8 cellular contexts compared by ENCODE assay signal in the genomic region with DNA sequence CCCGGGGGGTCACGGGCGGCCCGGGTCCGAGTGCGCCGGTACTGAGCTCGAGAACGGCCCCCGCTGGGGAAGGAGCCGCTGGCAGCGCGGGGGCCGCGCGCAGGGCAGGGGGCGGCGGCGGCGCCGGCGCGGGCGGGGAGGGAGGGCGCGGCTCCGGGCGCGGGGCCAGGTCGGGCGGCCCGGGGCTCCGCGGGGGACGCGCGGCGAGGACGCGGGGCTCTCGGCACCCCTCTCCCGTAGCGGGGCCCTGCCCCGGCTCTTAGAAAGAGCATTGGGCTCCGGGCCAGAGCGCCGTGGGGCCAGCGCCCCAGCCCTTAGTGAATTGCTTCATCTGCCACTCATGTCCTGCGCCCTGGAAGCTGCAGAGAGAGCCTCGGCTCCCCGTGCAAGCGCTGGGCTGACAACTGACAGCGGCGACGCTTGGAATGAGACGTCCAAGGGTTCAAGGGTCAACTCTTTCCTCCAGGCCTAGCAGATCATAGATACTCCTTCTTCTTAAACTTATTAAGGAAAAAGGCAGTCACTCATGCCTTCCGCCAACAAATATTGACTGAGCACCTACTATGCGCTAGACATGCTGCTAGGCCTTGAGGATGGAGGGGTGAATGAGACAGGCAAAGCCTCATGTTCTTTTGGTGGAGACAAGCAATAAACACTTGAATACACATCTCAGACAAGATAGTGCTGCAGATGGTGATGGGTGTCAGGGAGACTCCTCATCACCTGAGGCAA.
A peak's percentile ranks its signal among the peaks of the same experiment; 100 is the strongest.
DNase-seq lines count a peak whose midpoint lies in the region; ATAC-seq and TF ChIP-seq lines count a peak whose summit lies in the region.

No MANE protein-coding gene starts in this region.

- H3K9me3 Mint-ChIP-seq in CD4-positive, CD25-positive, alpha-beta regulatory T cell: no peaks in the 10 kb centered on the region
- no peaks in the 10 kb centered on the region for H3K9me3 Mint-ChIP-seq in activated naive CD8-positive, alpha-beta T cell treated with anti-CD3 and anti-CD28 coated beads, Interleukin-2, amount 50 U/mL, for 24 hours

- peaks cover 0 to 6% (median 1%) of the 10 kb centered on the region in 4 donors for H3K4me1 Mint-ChIP-seq in CD4-positive, CD25-positive, alpha-beta regulatory T cell
- peaks cover 5% of the 10 kb centered on the region for H3K4me1 Mint-ChIP-seq in activated naive CD8-positive, alpha-beta T cell treated with anti-CD3 and anti-CD28 coated beads, Interleukin-2, amount 50 U/mL, for 24 hours

- peaks cover 42% of the 10 kb centered on the region for H3K27me3 Mint-ChIP-seq in CD4-positive, CD25-positive, alpha-beta regulatory T cell
- peaks cover 40% of the 10 kb centered on the region for H3K27me3 Mint-ChIP-seq in activated naive CD8-positive, alpha-beta T cell treated with anti-CD3 and anti-CD28 coated beads, Interleukin-2, amount 50 U/mL, for 24 hours

- WGBS in ovary, 3 donors: 4 to 12% (median 7%) methylated on average over 17 to 58 of the region's 58 CpGs

- no peaks in the 10 kb centered on the region for H3K9me3 ChIP-seq in CD4-positive, CD25-positive, alpha-beta regulatory T cell (ENCODE audit: control insufficient read depth in 2 of 2, low read length in 2 of 2)
- no peaks in the 10 kb centered on the region for H3K9me3 ChIP-seq in ovary

- no peak for DNase-seq in CD4-positive, CD25-positive, alpha-beta regulatory T cell
- DNase-seq in HS-27A (ENCODE audit: low read depth) (peak; percentile 58), left cardiac atrium (peak; percentile 87), ovary (peak; percentile 78 to 85 (median 79)), GM10248 (ENCODE audit: extremely low spot score) (no peak), GM10266 (ENCODE audit: extremely low spot score) (no peak)
- no peak for DNase-seq in activated naive CD8-positive, alpha-beta T cell treated with anti-CD3 and anti-CD28 coated beads, Interleukin-2, amount 50 U/mL, for 24 hours

- TF ChIP-seq EP300 in ovary (IDR thresholded peaks at IDR 0.05): no peak

- H3K4me3 ChIP-seq in CD4-positive, CD25-positive, alpha-beta regulatory T cell (ENCODE audit: low read depth, low read length): no peak overlapping the region
- H3K4me3 ChIP-seq in ovary: peak overlapping the region; percentile 50

- no peaks in the 10 kb centered on the region for H3K36me3 Mint-ChIP-seq in CD4-positive, CD25-positive, alpha-beta regulatory T cell
- no peaks in the 10 kb centered on the region for H3K36me3 Mint-ChIP-seq in activated naive CD8-positive, alpha-beta T cell treated with anti-CD3 and anti-CD28 coated beads, Interleukin-2, amount 50 U/mL, for 24 hours (ENCODE audit: low read depth)

- no peak overlapping the region for H3K27ac ChIP-seq in CD4-positive, CD25-positive, alpha-beta regulatory T cell (ENCODE audit: insufficient read depth, low read length, poor library complexity, severe bottlenecking)
- peak overlapping the region; percentile 77 to 78 for H3K27ac ChIP-seq in ovary

- POLR2A ChIA-PET in GM10248 (lab: Yijun Ruan, JAX): no interaction called here

- H3K4me3 Mint-ChIP-seq in CD4-positive, CD25-positive, alpha-beta regulatory T cell: peak overlapping the region in 2 of 4 donors; percentile 56 to 68
- H3K4me3 Mint-ChIP-seq in activated naive CD8-positive, alpha-beta T cell treated with anti-CD3 and anti-CD28 coated beads, Interleukin-2, amount 50 U/mL, for 24 hours: no peak overlapping the region

- CTCF ChIA-PET in GM10248 (lab: Yijun Ruan, JAX): no interaction called here

- H3K4me1 ChIP-seq in CD4-positive, CD25-positive, alpha-beta regulatory T cell (ENCODE audit: control insufficient read depth, insufficient read depth, low read length, poor library complexity, severe bottlenecking): no peaks in the 10 kb centered on the region
- peaks cover 10% of the 10 kb centered on the region for H3K4me1 ChIP-seq in ovary (ENCODE audit: insufficient read depth)

- no peak overlapping the region for H3K27ac Mint-ChIP-seq in CD4-positive, CD25-positive, alpha-beta regulatory T cell
- no peak overlapping the region for H3K27ac Mint-ChIP-seq in activated naive CD8-positive, alpha-beta T cell treated with anti-CD3 and anti-CD28 coated beads, Interleukin-2, amount 50 U/mL, for 24 hours

- ATAC-seq in CD4-positive, CD25-positive, alpha-beta regulatory T cell (ENCODE audit: low read depth in 2 of 2): peak; percentile 13 to 24
- peak; percentile 31 for ATAC-seq in activated naive CD8-positive, alpha-beta T cell treated with anti-CD3 and anti-CD28 coated beads, Interleukin-2, amount 50 U/mL, for 24 hours
- peak; percentile 67 to 69 for ATAC-seq in left cardiac atrium
- no peak for ATAC-seq in GM19463 (IDR thresholded peaks at IDR 0.05; ENCODE audit: unreplicated experiment)

- intact Hi-C loops in left cardiac atrium (cut with DNase I): loop anchor here in 1 of 2 donors (10.0 kb wide), 1 partner anchor 138 kb away; a partner anchor contains a TSS
- intact Hi-C loops in ovary (cut with DNase I): loop anchor here in 1 of 4 donors (10.0 kb wide), 1 partner anchor 138 kb away; a partner anchor contains a TSS

- H3K27me3 ChIP-seq in CD4-positive, CD25-positive, alpha-beta regulatory T cell (ENCODE audit: control insufficient read depth, insufficient read depth, low read length): peaks cover 27% of the 10 kb centered on the region
- H3K27me3 ChIP-seq in ovary: no peaks in the 10 kb centered on the region

- TF ChIP-seq CTCF in ovary (IDR thresholded peaks at IDR 0.05): no peak
- no peak for TF ChIP-seq CTCF in GM10248 (IDR thresholded peaks at IDR 0.05; ENCODE audit: control extremely low read depth, extremely low read depth, low read depth, missing control alignments)
- TF ChIP-seq CTCF in GM10266 (IDR thresholded peaks at IDR 0.05; ENCODE audit: control insufficient read depth, insufficient read depth, low read depth, missing control alignments): no peak

- TF ChIP-seq POLR2A in ovary (IDR thresholded peaks at IDR 0.05): no peak

- H3K36me3 ChIP-seq in CD4-positive, CD25-positive, alpha-beta regulatory T cell (ENCODE audit: control insufficient read depth, insufficient read depth, low read length): no peaks in the 10 kb centered on the region
- no peaks in the 10 kb centered on the region for H3K36me3 ChIP-seq in ovary

Comparison
In these comparisons a context has a peak if more than half of its experiments do, and no peak if none do; other contexts are left out.
1. DNase-seq: peak in HS-27A (single experiment), left cardiac atrium (single experiment) and ovary (5 of 5); none in CD4-positive, CD25-positive, alpha-beta regulatory T cell (0 of 3), activated naive CD8-positive, alpha-beta T cell treated with anti-CD3 and anti-CD28 coated beads, Interleukin-2, amount 50 U/mL, for 24 hours (single experiment), GM10248 (single experiment) and GM10266 (single experiment).